4 cellular contexts compared by ENCODE assay signal in genomic region chr5:115087951-115088350, GRCh38.
"Had no signal": no experiment of that assay in that cellular context is flagged by ENCODE, and none has a peak within 500 bp of the region (broad histone marks: within the 10 kb centered on the region; RNA-seq: fewer than 3 reads in every experiment).

No MANE protein-coding gene starts in this region.

- DNase-seq: GM23248, H9, HCEC 1CT, KBM-7 had no signal

- H3K27ac ChIP-seq: GM23248 had no signal

- H3K4me3 ChIP-seq: GM23248 had no signal

- H3K9ac ChIP-seq: GM23248 had no signal

- H2AFZ ChIP-seq: GM23248 had no signal
